In the genomic region with DNA sequence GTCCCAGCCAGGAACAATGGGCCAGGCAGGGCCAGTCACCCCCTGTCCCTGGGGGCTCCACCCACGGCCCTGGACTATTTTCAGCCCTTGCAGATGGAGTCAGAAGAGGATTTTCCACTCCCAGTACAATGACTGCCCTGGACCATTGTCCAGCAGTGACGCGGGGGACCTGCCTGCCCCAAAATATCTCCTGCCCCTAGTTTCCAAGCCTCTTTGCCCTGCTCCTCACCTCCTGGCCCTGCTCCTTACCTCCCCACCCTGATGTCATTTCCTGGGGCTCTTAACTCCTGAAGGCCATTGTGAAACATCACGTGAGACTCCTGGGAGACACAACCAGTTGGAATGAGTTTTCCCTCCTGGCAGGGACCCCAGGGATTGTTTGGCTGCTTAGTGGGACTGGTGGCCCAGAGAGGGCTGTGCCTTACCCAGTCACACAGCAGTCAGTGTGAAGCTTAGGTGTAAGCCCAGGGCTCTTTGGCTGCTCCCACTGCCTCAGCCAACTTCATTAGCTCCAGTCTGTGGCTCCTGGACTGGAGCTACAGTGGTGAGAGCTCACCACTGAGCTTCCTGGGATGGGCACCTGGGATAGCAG, we compare ENCODE assay signal across 1 cellular context.
A peak's percentile ranks its signal among the peaks of the same experiment; 100 is the strongest.
TF ChIP-seq lines count a peak whose summit lies in the region.

No MANE protein-coding gene starts in this region.

TF ChIP-seq in IMR-90, 13 proteins besides CTCF, POLR2A, EP300 and RAD21 (continued from another document):
- TF ChIP-seq BHLHE40 (IDR thresholded peaks at IDR 0.05; ENCODE audit: low read depth, low read length) (peak; percentile 93), CHD1 (IDR thresholded peaks at IDR 0.05; ENCODE audit: low read depth, low read length) (no peak)
TF ChIP-seq in IMR-90: peak in this region for 2.
